In the genomic region with DNA sequence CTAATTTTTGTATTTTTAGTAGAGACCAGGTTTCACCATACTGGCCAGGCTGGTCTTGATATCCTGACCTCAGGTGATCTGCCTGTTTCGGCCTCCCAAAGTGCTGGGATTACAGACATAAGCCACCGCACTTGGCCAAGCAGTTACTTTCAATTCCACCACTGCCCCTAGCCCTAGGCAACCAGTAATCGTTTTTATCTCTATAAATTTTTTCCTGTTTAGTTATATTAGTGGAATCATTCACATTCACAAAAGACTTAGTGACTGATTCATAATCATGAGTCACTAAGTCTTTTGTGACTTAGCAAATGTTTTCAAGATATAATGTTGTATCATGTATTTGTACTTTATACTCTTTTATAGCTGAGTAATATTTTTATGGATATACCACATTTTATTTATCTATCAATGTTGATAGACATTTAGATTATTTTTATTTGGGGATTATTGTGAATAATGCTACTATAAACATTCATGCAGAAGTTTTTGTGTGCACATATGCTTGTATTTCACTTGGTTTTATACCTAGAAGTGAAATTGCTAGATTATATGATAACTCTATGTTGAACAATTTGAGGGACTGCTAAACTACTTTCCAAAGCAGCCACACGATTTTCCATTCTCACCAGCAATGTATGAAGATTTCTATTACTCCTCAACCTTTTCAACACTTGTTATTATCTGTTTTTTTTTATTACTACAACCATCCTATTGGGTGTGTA, we compare ENCODE assay signal across 18 cellular contexts.
A peak's percentile ranks its signal among the peaks of the same experiment; 100 is the strongest.
DNase-seq lines count a peak whose midpoint lies in the region; ATAC-seq and TF ChIP-seq lines count a peak whose summit lies in the region.
"Had no signal": no experiment of that assay in that cellular context is flagged by ENCODE, and none has a peak within 500 bp of the region (broad histone marks: within the 10 kb centered on the region; RNA-seq: fewer than 3 reads in every experiment).

No MANE protein-coding gene starts in this region.

- no peak overlapping the region for H3K9ac ChIP-seq in mammary epithelial cell (ENCODE audit: insufficient read depth, low read length)

- WGBS in mammary epithelial cell (ENCODE audit: low coverage, missing lambda C conversion rate), result 13% methylated on average over 4 of the region's 4 CpGs

- peak overlapping the region; percentile 81 for H3K27ac ChIP-seq in mammary epithelial cell (ENCODE audit: insufficient read depth, low read depth, low read length)
- H3K27ac ChIP-seq: neutrophil, sigmoid colon had no signal

- no peaks in the 10 kb centered on the region for H3K27me3 ChIP-seq in mammary epithelial cell (ENCODE audit: insufficient read depth, low read length)
- no peaks in the 10 kb centered on the region for H3K27me3 ChIP-seq in kidney epithelial cell (ENCODE audit: control insufficient read depth, insufficient read depth, low read length)
- H3K27me3 ChIP-seq: neutrophil, sigmoid colon had no signal

- H3K4me2 ChIP-seq in mammary epithelial cell (ENCODE audit: insufficient read depth, low read depth, low read length), result peak overlapping the region; percentile 55

- in situ Hi-C loops in mammary epithelial cell (cut with MboI; ENCODE audit: low sequenced_read_pairs in 2 of 2), result loop anchor here in 1 of 2 donors (10.0 kb wide), 1 partner anchor 119 kb away; no protein-coding TSS in a partner anchor

- intact Hi-C loops in mammary epithelial cell (cut with micrococcal nuclease), result loop anchor here (2.0 to 10.0 kb wide), 3 partner anchors 57 to 799 kb away; a partner anchor contains a TSS

- H3K4me3 ChIP-seq in AG10803 (ENCODE audit: low read length) (no peak overlapping the region), mammary epithelial cell (replicated peaks in 1 of 3; ENCODE audit: insufficient read depth in 1 of 3, low read depth in 2 of 3, low read length in 3 of 3) (no peak overlapping the region), kidney epithelial cell (ENCODE audit: low read depth, low read length) (no peak overlapping the region)
- H3K4me3 ChIP-seq: HAP-1, sigmoid colon had no signal

- TF ChIP-seq CTCF in AG10803 (conservative IDR thresholded peaks at IDR 0.05; ENCODE audit: low read length) (no peak), mammary epithelial cell (conservative IDR thresholded peaks at IDR 0.05 in 1 of 2, IDR thresholded peaks at IDR 0.05 in 1 of 2; ENCODE audit: extremely low read depth in 1 of 2, insufficient read depth in 1 of 2, low read depth in 1 of 2, low read length in 2 of 2) (no peak), kidney epithelial cell (IDR thresholded peaks at IDR 0.05; ENCODE audit: insufficient read depth, low read length, poor library complexity, severe bottlenecking) (no peak)

- no TSS peak for BruUV-seq in mammary epithelial cell (replicated peaks; lab: Mats Ljungman, UMichigan)

- no peaks in the 10 kb centered on the region for H3K9me3 ChIP-seq in mammary epithelial cell (replicated peaks; ENCODE audit: insufficient read depth, low read length)
- H3K9me3 ChIP-seq: HAP-1, neutrophil, sigmoid colon had no signal

- H3K36me3 ChIP-seq in mammary epithelial cell (ENCODE audit: insufficient read depth, low read length) (no peaks in the 10 kb centered on the region), kidney epithelial cell (ENCODE audit: control insufficient read depth, insufficient read depth, low read length) (no peaks in the 10 kb centered on the region)
- H3K36me3 ChIP-seq: HAP-1, neutrophil, sigmoid colon had no signal

- CTCF ChIA-PET in mammary epithelial cell (lab: Charles Lee; ENCODE audit: low non-redundant PET), result no interaction called here

- H3K79me2 ChIP-seq in mammary epithelial cell (ENCODE audit: insufficient read depth, low read length), result no peaks in the 10 kb centered on the region

- peaks cover 61% of the 10 kb centered on the region for H3K4me1 ChIP-seq in mammary epithelial cell (ENCODE audit: insufficient read depth, low read length)
- H3K4me1 ChIP-seq: HAP-1, sigmoid colon had no signal

- H2AFZ ChIP-seq in mammary epithelial cell (ENCODE audit: low read depth, low read length), result peak overlapping the region; percentile 49

- DNase-seq in AG10803 (ENCODE audit: low read depth) (peak; percentile 44), HT-29 (ENCODE audit: low spot score) (peak; percentile 29), mammary epithelial cell (peak; percentile 82), kidney epithelial cell (ENCODE audit: low read depth) (peak; percentile 9), NCI-H128 (lab: John Stamatoyannopoulos, UW; ENCODE audit: unreplicated experiment) (no peak), T-helper 1 cell (no peak), NCI-H446 (lab: John Stamatoyannopoulos, UW) (no peak)
- DNase-seq: activated B cell treated with CpG ODN at 0.5 μM for 24 hours; activated effector memory CD4-positive, alpha-beta T cell treated with anti-CD3 and anti-CD28 coated beads, Interleukin-2, amount 50 U/mL, for 16 hours; DMS153; KG1; NCI-H1417 treated with DMSO at 0.1 percent for 48 hours; NCI-H510A; sigmoid colon; stimulated activated CD4-positive, alpha-beta T cell treated with anti-CD3 and anti-CD28 coated beads, Interleukin-4, amount 100 ng/mL, for 4 hours had no signal

- no peak for ATAC-seq in GM18868 (IDR thresholded peaks at IDR 0.05; ENCODE audit: unreplicated experiment)

- dilution Hi-C loops in mammary epithelial cell (cut with HindIII; ENCODE audit: low sequenced_read_pairs), result no loop called here

- no peaks in the 10 kb centered on the region for H4K20me1 ChIP-seq in mammary epithelial cell (ENCODE audit: insufficient read depth, low read length)

Comparison
In these comparisons a context has a peak if more than half of its experiments do, and no peak if none do; other contexts are left out.
1. DNase-seq: peak in AG10803 (single experiment), HT-29 (single experiment), mammary epithelial cell (single experiment) and kidney epithelial cell (single experiment); none in NCI-H128 (single experiment), T-helper 1 cell (0 of 5) and NCI-H446 (0 of 2).